11 cellular contexts compared by ENCODE assay signal in genomic region chr1:66258404-66259105, GRCh38.
A peak's percentile ranks its signal among the peaks of the same experiment; 100 is the strongest.
DNase-seq lines count a peak whose midpoint lies in the region; ATAC-seq, FAIRE-seq and TF ChIP-seq lines count a peak whose summit lies in the region.
"Had no signal": no experiment of that assay in that cellular context is flagged by ENCODE, and none has a peak within 500 bp of the region (broad histone marks: within the 10 kb centered on the region; RNA-seq: fewer than 3 reads in every experiment).

No MANE protein-coding gene starts in this region.

- RAD21 ChIA-PET in GM12878 (lab: Charles Lee; ENCODE audit: unreplicated experiment) = interaction anchor here (1.0 to 19.6 kb wide), 7 partner anchors 11 to 190 kb away, joined by 3 to 519 read pairs (median 5); no protein-coding TSS in a partner anchor

- peak overlapping the region; percentile 53 for H2AFZ ChIP-seq in GM12878 (ENCODE audit: control insufficient read depth, low read depth, low read length)

- FAIRE-seq in GM12878 (lab: Jason Lieb, UNC) = no peak

- no peak for TF ChIP-seq POLR2A in GM12878 (IDR thresholded peaks at IDR 0.05; ENCODE audit: low read depth, low read length)

- peak; percentile 35 for DNase-seq in EL
- no peak for DNase-seq in GM12878 (ENCODE audit: low read depth, low spot score)
- DNase-seq in cerebellar cortex (ENCODE audit: low spot score) = no peak
- DNase-seq in NCI-H526 (lab: John Stamatoyannopoulos, UW) = no peak
- no peak for DNase-seq in GM19240 (ENCODE audit: insufficient read length, low spot score)
- no peak for DNase-seq in posterior cingulate gyrus
- DNase-seq: kidney glomerular epithelial cell, right lobe of liver had no signal

- CTCF ChIA-PET in GM12878 (lab: Yijun Ruan, JAX) = interaction anchor here (0.7 to 18.8 kb wide), 11 partner anchors 11 to 245 kb away, joined by 3 to 595 read pairs (median 7); no protein-coding TSS in a partner anchor

- in situ Hi-C loops in GM12878 (cut with MboI) = loop anchor here (10.0 to 25.0 kb wide), 2 partner anchors 466 to 679 kb away; no protein-coding TSS in a partner anchor

- no peak for TF ChIP-seq EP300 in GM12878 (IDR thresholded peaks at IDR 0.05; ENCODE audit: borderline replicate concordance in 1 of 2, control insufficient read depth in 1 of 2, low read depth in 2 of 2, low read length in 2 of 2)

- H3K27me3 ChIP-seq in GM12878 (replicated peaks in 1 of 2; ENCODE audit: control insufficient read depth in 2 of 2, insufficient read depth in 2 of 2, low read length in 1 of 2) = no peaks in the 10 kb centered on the region
- H3K27me3 ChIP-seq: right lobe of liver had no signal

- POLR2A ChIA-PET in GM12878 (lab: Charles Lee) = interaction anchor here (1.2 to 1.5 kb wide), 2 partner anchors 20 to 92 kb away, joined by 3 to 5 read pairs; no protein-coding TSS in a partner anchor

- H3K4me2 ChIP-seq in GM12878 (ENCODE audit: control insufficient read depth, insufficient read depth) = no peak overlapping the region

- TF ChIP-seq CTCF in GM12878 (IDR thresholded peaks at IDR 0.05 in 2 of 3, conservative IDR thresholded peaks at IDR 0.05 in 1 of 3; ENCODE audit: control insufficient read depth in 2 of 3, extremely low read depth in 1 of 3, insufficient read depth in 1 of 3, low read depth in 3 of 3, low read length in 3 of 3) = no peak

- H3K4me3 ChIP-seq in GM12878 = no peak overlapping the region
- H3K4me3 ChIP-seq: right lobe of liver had no signal

- peak; percentile 54 for ATAC-seq in GM19455 (IDR thresholded peaks at IDR 0.05; ENCODE audit: unreplicated experiment)
- ATAC-seq in HG03139 (IDR thresholded peaks at IDR 0.05; ENCODE audit: unreplicated experiment) = peak; percentile 42
- peak; percentile 71 for ATAC-seq in GM12878
- ATAC-seq: right lobe of liver had no signal

- H4K20me1 ChIP-seq in GM12878 (ENCODE audit: control insufficient read depth, insufficient read depth) = no peaks in the 10 kb centered on the region

- no peaks in the 10 kb centered on the region for H3K79me2 ChIP-seq in GM12878 (ENCODE audit: control insufficient read depth, insufficient read depth, low read length)

- TF ChIP-seq RAD21 in GM12878 (IDR thresholded peaks at IDR 0.05; ENCODE audit: insufficient read depth, low read depth, low read length) = no peak

- no peaks in the 10 kb centered on the region for H3K36me3 ChIP-seq in GM12878 (ENCODE audit: control insufficient read depth in 2 of 2, insufficient read depth in 2 of 2, low read length in 1 of 2)
- H3K36me3 ChIP-seq: right lobe of liver had no signal

- H3K9me3 ChIP-seq in GM12878 (replicated peaks; ENCODE audit: control insufficient read depth, insufficient read depth, low read length) = no peaks in the 10 kb centered on the region
- H3K9me3 ChIP-seq: right lobe of liver had no signal

- H3K27ac ChIP-seq in GM12878 (ENCODE audit: control insufficient read depth, insufficient read depth) = no peak overlapping the region
- H3K27ac ChIP-seq: C4-2B, right lobe of liver had no signal

- no TSS peak for BruUV-seq in GM12878 (replicated peaks; lab: Mats Ljungman, UMichigan)

- SMC1A ChIA-PET in GM12878 (lab: Charles Lee; ENCODE audit: uncharacterized antibody, unreplicated experiment) = interaction anchor here (0.7 to 22.0 kb wide), 10 partner anchors 9 to 298 kb away, joined by 3 to 663 read pairs (median 16); no protein-coding TSS in a partner anchor

- intact Hi-C loops in GM12878 (cut with micrococcal nuclease; ENCODE audit: unreplicated experiment) = no loop called here
- intact Hi-C loops in posterior cingulate gyrus (cut with DNase I) = loop anchor here (10.0 kb wide), 1 partner anchor 466 kb away; no protein-coding TSS in a partner anchor

- H3K9ac ChIP-seq in GM12878 (ENCODE audit: control insufficient read depth, insufficient read depth, low read length) = no peak overlapping the region

- H3K4me1 ChIP-seq in GM12878 (ENCODE audit: control insufficient read depth, insufficient read depth, low read length) = peaks cover 4% of the 10 kb centered on the region; the same call in 1 of the 2 replicates
- H3K4me1 ChIP-seq: right lobe of liver had no signal

- WGBS in GM12878 (ENCODE audit: insufficient coverage, insufficient replicate concordance, low lambda C conversion rate, missing lambda C conversion rate) = 16% methylated on average over 4 of the region's 4 CpGs

TF ChIP-seq in GM12878, 131 proteins besides CTCF, POLR2A, EP300 and RAD21:
- TF ChIP-seq ELK1 (IDR thresholded peaks at IDR 0.05; ENCODE audit: low read depth, low read length) (no peak), JUNB (IDR thresholded peaks at IDR 0.05) (peak; percentile 66)
